ENCODE assay signal across 17 cellular contexts in the genomic region with DNA sequence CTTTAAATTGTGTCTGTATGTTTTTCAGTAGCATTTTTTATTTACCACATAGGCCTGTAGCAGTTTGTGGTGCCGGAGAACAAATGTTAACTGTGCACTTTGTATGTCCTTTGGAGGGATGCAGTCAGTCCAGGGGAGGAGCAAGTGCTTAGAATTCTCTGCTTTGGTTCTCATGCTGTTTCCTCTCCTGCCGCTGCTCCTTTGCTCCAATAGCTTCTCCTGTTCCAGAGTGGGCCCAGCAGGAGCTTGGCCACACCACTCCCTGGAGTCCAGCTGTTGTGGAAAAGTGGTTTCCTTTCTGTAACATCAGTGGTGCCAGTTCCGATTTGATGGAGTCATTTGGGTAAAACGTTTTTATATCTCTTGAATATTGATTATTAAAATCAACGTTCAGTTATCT. TPM values are rescaled to one million over a fixed set of nuclear protein-coding genes. Genes with fewer than 3 reads are reported as not detected.
A peak's percentile ranks its signal among the peaks of the same experiment; 100 is the strongest.
DNase-seq lines count a peak whose midpoint lies in the region; TF ChIP-seq lines count a peak whose summit lies in the region.
"Had no signal": no experiment of that assay in that cellular context is flagged by ENCODE, and none has a peak within 500 bp of the region (broad histone marks: within the 10 kb centered on the region; RNA-seq: fewer than 3 reads in every experiment).

No MANE protein-coding gene starts in this region.

- H3K4me3 ChIP-seq in brain microvascular endothelial cell (ENCODE audit: low read depth, low read length): no peak overlapping the region

- in situ Hi-C loops in SK-MEL-5 (cut with HindIII; ENCODE audit: low pct_unique_long_range_greater_than_20kb, low sequenced_read_pairs): no loop called here
- in situ Hi-C loops in brain microvascular endothelial cell (cut with HindIII; ENCODE audit: low pct_ligation_motif_present, low sequenced_read_pairs): no loop called here

- DNase-seq in SK-MEL-5 (ENCODE audit: low read depth, low spot score) (peak; percentile 9), brain microvascular endothelial cell (peak; percentile 44), myocyte (ENCODE audit: low read depth) (peak; percentile 74), 8988T (no peak), NCI-H1092 treated with DMSO at 0.1 percent for 48 hours (lab: John Stamatoyannopoulos, UW) (no peak), NCI-H524 treated with DMSO at 0.1 percent for 48 hours (lab: John Stamatoyannopoulos, UW) (no peak), SIG-M5 treated with dmso at 0.1 percent for 504 hours (lab: John Stamatoyannopoulos, UW; ENCODE audit: unreplicated experiment) (no peak)
- DNase-seq: DMS 273 treated with DMSO at 0.1 percent for 48 hours, GF-D8, H7, NCI-H1436 treated with DMSO at 0.1 percent for 48 hours, NCI-H2029 treated with DMSO at 0.1 percent for 48 hours, NCI-H510A, NCI-H774, Right ventricle myocardium superior had no signal

- no peaks in the 10 kb centered on the region for H3K36me3 ChIP-seq in brain microvascular endothelial cell (replicated peaks)

- no peak overlapping the region for H3K27ac ChIP-seq in brain microvascular endothelial cell
- H3K27ac ChIP-seq: KMS-11 had no signal

- TF ChIP-seq CTCF in brain microvascular endothelial cell (IDR thresholded peaks at IDR 0.05; ENCODE audit: low read depth, low read length, missing control alignments): no peak

- no peaks in the 10 kb centered on the region for H3K27me3 ChIP-seq in brain microvascular endothelial cell (replicated peaks)

RNA-seq across cellular contexts. Expression of a gene that starts 16.6 kb away (rescaled TPM):
- total RNA-seq in SK-MEL-5 (2014; rRNA removed; shearing (Covaris generic)): 3.2 and 3.7 TPM in 2 replicates
- 5.4 and 7.1 TPM in 2 replicates for polyA plus RNA-seq in SK-MEL-5 (2015; cell fraction: cytosol; rRNA removed)
- polyA plus RNA-seq in SK-MEL-5 (2015; cell fraction: nucleus; rRNA removed): 12.1 and 19.2 TPM in 2 replicates
- 0.05 and 0.19 TPM in 2 replicates for total RNA-seq in myocyte
- polyA plus RNA-seq in myocyte (2012): 0.97 TPM
- polyA plus RNA-seq: CD14-positive monocyte had no signal

Comparison
In these comparisons a context has a peak if more than half of its experiments do, and no peak if none do; other contexts are left out.
1. DNase-seq: peak in SK-MEL-5 (single experiment), brain microvascular endothelial cell (single experiment) and myocyte (single experiment); none in 8988T (single experiment), NCI-H1092 treated with DMSO at 0.1 percent for 48 hours (single experiment), NCI-H524 treated with DMSO at 0.1 percent for 48 hours (single experiment) and SIG-M5 treated with dmso at 0.1 percent for 504 hours (single experiment).